In genomic region chr17:75064867-75065561, GRCh38 we compare ENCODE assay signal across 1 cellular context.
TF ChIP-seq lines count a peak whose summit lies in the region.

No MANE protein-coding gene starts in this region.

TF ChIP-seq in K562, 482 proteins besides CTCF, POLR2A, EP300 and RAD21:
- TF ChIP-seq ZNF507 (tag; conservative IDR thresholded peaks at IDR 0.05) (no peak), YY1 (IDR thresholded peaks at IDR 0.05; ENCODE audit: borderline replicate concordance in 1 of 3, control insufficient read depth in 1 of 3, extremely low read depth in 1 of 3, insufficient read depth in 3 of 3, insufficient read length in 1 of 3, insufficient replicate concordance in 2 of 3, low read depth in 1 of 3, low read length in 2 of 3) (peak in 1 of 3 experiments; percentile 20), MEF2A (IDR thresholded peaks at IDR 0.05; ENCODE audit: control insufficient read depth, low read depth, low read length) (no peak), ATF1 (CRISPR knock-in tag; IDR thresholded peaks at IDR 0.05) (no peak), ATF1 (tag; IDR thresholded peaks at IDR 0.05) (no peak), ZBTB12 (CRISPR knock-in tag; IDR thresholded peaks at IDR 0.05) (no peak), POLR2G (IDR thresholded peaks at IDR 0.05; ENCODE audit: low read depth, low read length) (0 out of 2 replicates have a peak, but pooled peaks have one; percentile 15), CHAMP1 (IDR thresholded peaks at IDR 0.05) (no peak), BRD4 (IDR thresholded peaks at IDR 0.05) (no peak), E2F8 (IDR thresholded peaks at IDR 0.05; ENCODE audit: low read depth, partially characterized antibody) (no peak)
